Comparison of ENCODE assay signal across 8 cellular contexts in the genomic region with DNA sequence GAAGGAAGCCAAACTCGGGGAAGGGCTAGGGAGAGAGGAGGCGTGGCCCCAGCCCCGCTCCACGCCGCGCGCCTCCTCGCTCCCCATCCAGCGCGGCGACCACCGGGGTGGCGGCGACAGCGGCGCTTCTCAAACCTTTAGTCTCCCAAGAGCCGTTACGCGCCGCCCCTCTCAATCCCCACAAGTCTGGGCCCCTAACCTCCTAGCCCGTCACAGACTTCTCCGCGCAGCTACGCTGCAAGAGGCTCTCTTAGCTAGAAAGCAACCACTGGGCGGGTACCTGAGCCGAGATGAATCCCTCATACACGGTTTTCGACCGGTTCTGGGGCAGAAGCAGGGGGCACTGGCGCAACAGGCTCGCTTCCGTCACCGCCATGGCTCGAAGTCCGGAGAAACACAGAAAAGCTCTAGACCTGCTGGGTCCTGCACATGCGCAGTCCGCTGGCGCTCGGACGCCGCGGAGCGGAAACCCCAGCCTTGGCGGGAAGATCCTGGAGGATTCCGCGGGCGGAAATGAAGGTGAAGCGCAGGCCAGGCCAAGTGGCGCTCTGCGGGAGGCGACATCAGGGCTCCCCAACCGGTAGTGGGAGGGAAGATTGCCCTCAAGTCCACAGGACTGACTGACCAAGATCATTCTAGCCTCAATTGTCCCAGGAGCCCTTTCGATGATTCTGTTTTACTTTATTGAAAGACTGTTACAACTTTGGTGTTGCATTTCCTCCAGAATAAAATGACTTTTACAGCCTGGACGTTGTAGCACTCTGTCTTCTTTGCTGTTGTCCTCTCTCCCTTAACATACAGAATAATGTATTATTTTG.
DNase-seq lines count a peak whose midpoint lies in the region; ATAC-seq, FAIRE-seq and TF ChIP-seq lines count a peak whose summit lies in the region.

A gene (minus strand): TSS at position 388 of the 818 bp plus-strand sequence. CDS start 12 bp downstream, at position 376.

- peak; percentile 14 for TF ChIP-seq CTCF in AG10803 (conservative IDR thresholded peaks at IDR 0.05; ENCODE audit: low read length)

- ATAC-seq in GM19025 (IDR thresholded peaks at IDR 0.05; ENCODE audit: low read depth, unreplicated experiment): peak; percentile 75
- ATAC-seq in HG03280 (IDR thresholded peaks at IDR 0.05; ENCODE audit: unreplicated experiment): peak; percentile 74
- ATAC-seq in central memory CD8-positive, alpha-beta T cell (replicated peaks; ENCODE audit: extremely low read depth, poor library complexity, severe bottlenecking): peak; percentile 69

- H3K4me1 Mint-ChIP-seq in central memory CD8-positive, alpha-beta T cell: peaks cover 30% of the 10 kb centered on the region

- peaks cover 4% of the 10 kb centered on the region for H3K36me3 Mint-ChIP-seq in central memory CD8-positive, alpha-beta T cell (ENCODE audit: insufficient read depth)

- H3K4me3 ChIP-seq in AG10803 (ENCODE audit: low read length): peak within 1 kb of the TSS; percentile 87

- H3K27ac Mint-ChIP-seq in central memory CD8-positive, alpha-beta T cell (ENCODE audit: low read depth): peak within 1 kb of the TSS; percentile 88

- peak; percentile 9 for FAIRE-seq in islet of Langerhans (lab: Jason Lieb, UNC)

- H3K4me3 Mint-ChIP-seq in central memory CD8-positive, alpha-beta T cell: peak within 1 kb of the TSS; percentile 98

- peak; percentile 80 for DNase-seq in AG10803 (ENCODE audit: low read depth)
- peak; percentile 95 for DNase-seq in NCI-H345 (lab: John Stamatoyannopoulos, UW)
- peak; percentile 19 to 44 (median 32) for DNase-seq in activated CD4-positive, CD25-positive, alpha-beta regulatory T cell (lab: John Stamatoyannopoulos, UW)
- DNase-seq in central memory CD8-positive, alpha-beta T cell (ENCODE audit: low spot score in 2 of 2): peak; percentile 19 to 31
- DNase-seq in stimulated activated CD4-positive, alpha-beta T cell treated with anti-CD3 and anti-CD28 coated beads, Interleukin-12 subunit alpha, Interleukin-12 subunit beta, amount 100 ng/mL, for 24 hours (ENCODE audit: low read depth in 2 of 2): peak; percentile 67 to 77

- peaks cover 15% of the 10 kb centered on the region for H3K27me3 Mint-ChIP-seq in central memory CD8-positive, alpha-beta T cell

- H3K9me3 Mint-ChIP-seq in central memory CD8-positive, alpha-beta T cell: no peaks in the 10 kb centered on the region

Comparison
In these comparisons a context has a peak if more than half of its experiments do, and no peak if none do; other contexts are left out.
1. Peak in every context shown above with its lines: DNase-seq, ATAC-seq and H3K4me3 ChIP-seq.
2. DNase-seq: peak in every context shown above with its lines; median percentile 95 in NCI-H345; 80 in AG10803; 72 in stimulated activated CD4-positive, alpha-beta T cell treated with anti-CD3 and anti-CD28 coated beads, Interleukin-12 subunit alpha, Interleukin-12 subunit beta, amount 100 ng/mL, for 24 hours; 32 in activated CD4-positive, CD25-positive, alpha-beta regulatory T cell; 25 in central memory CD8-positive, alpha-beta T cell.